Comparison of ENCODE assay signal across 27 cellular contexts in the genomic region with DNA sequence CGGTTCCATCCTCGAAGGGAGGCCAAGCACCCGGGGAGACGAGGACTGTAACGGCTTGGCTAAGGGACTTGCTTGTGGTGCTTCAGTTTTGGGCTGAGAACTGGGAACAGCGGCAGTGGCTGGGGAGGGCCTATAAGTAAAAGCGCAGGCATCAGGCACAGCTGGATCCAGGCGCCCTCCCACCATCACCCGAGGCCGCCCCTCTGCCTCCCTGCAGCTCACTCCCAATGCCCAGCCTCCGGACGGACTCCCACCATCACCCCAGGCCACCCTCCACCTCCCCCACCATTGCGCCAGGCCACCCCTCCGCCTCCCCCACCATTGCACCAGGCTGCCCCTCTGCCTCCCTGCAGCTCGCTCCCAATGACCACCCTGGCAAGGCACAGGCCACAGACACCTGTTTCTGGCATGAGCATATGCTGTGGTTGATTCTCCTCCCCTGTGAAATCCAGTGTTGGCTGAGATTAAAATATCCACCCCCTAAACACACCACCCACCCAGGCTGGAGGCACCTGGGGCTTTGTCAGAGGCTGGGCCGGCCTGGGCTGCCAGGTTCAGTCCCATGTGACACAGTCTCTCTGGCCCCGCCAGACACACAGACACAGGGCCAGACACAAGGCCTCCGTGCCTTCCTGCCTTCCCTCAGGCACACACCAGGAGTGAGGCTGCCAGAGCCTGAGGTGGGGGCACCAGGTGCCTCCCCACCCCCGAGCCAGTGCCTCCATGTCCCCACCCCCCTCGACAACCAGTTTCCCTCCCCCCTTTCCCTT.
"Had no signal": no experiment of that assay in that cellular context is flagged by ENCODE, and none has a peak within 500 bp of the region (broad histone marks: within the 10 kb centered on the region; RNA-seq: fewer than 3 reads in every experiment).

No MANE protein-coding gene starts in this region.

- H3K9me3 Mint-ChIP-seq: memory B cell, nephron progenitor cell had no signal

- H3K4me1 Mint-ChIP-seq: memory B cell; naive thymus-derived CD4-positive, alpha-beta T cell had no signal

- FAIRE-seq: endothelial cell of umbilical vein, kidney, pancreas had no signal

- H3K36me3 Mint-ChIP-seq: memory B cell; naive thymus-derived CD4-positive, alpha-beta T cell had no signal

- DNase-seq: cerebellar nuclear complex; colonic mucosa; dermis blood vessel endothelial cell; erythroblast; foreskin keratinocyte; head of caudate nucleus; kidney; left cardiac atrium; left ventricle myocardium inferior; lower lobe of right lung; naive thymus-derived CD4-positive, alpha-beta T cell; nephron progenitor cell; occipital lobe; pancreas; spleen; stimulated activated CD4-positive, alpha-beta T cell treated with anti-CD3 and anti-CD28 coated beads, Interleukin-15, amount 100 ng/mL, for 24 hours; stimulated activated CD4-positive, alpha-beta T cell treated with anti-CD3 and anti-CD28 coated beads, Interleukin-1b, Interleukin-23, amount 100 ng/mL, for 48 hours; stimulated activated CD4-positive, alpha-beta T cell treated with anti-CD3 and anti-CD28 coated beads, Interleukin-4, amount 100 ng/mL, for 4 hours; stimulated activated naive CD4-positive, alpha-beta T cell; stomach; substantia nigra; transverse colon had no signal

- H3K27ac Mint-ChIP-seq: memory B cell; naive thymus-derived CD4-positive, alpha-beta T cell; progenitor cell of endocrine pancreas had no signal

- H3K9me3 ChIP-seq: colonic mucosa, left ventricle myocardium inferior, lower lobe of right lung, pancreas, spleen, stomach, thoracic aorta, transverse colon had no signal

- H3K36me3 ChIP-seq: colonic mucosa, pancreas had no signal

- H3K79me2 ChIP-seq: hepatocyte had no signal

- H3K4me2 ChIP-seq: hepatocyte had no signal

- H3K27ac ChIP-seq: colonic mucosa, foreskin keratinocyte, hepatocyte, left ventricle myocardium inferior, lower lobe of right lung, pancreas, stomach, thoracic aorta, transverse colon had no signal

- H3K27me3 Mint-ChIP-seq: naive thymus-derived CD4-positive, alpha-beta T cell; progenitor cell of endocrine pancreas had no signal

- H3K4me3 Mint-ChIP-seq: memory B cell; naive thymus-derived CD4-positive, alpha-beta T cell; nephron progenitor cell had no signal

- H3K4me3 ChIP-seq: colonic mucosa, hepatocyte, left ventricle myocardium inferior, lower lobe of right lung, pancreas, spleen, stomach, thoracic aorta, transverse colon had no signal

- H3K27me3 ChIP-seq: colonic mucosa, foreskin keratinocyte, hepatocyte, pancreas, spleen, stomach, transverse colon had no signal

- H3K4me1 ChIP-seq: colonic mucosa, foreskin keratinocyte, left ventricle myocardium inferior, pancreas had no signal

- H2AFZ ChIP-seq: hepatocyte had no signal
